ENCODE assay signal across 1 cellular context in the genomic region with DNA sequence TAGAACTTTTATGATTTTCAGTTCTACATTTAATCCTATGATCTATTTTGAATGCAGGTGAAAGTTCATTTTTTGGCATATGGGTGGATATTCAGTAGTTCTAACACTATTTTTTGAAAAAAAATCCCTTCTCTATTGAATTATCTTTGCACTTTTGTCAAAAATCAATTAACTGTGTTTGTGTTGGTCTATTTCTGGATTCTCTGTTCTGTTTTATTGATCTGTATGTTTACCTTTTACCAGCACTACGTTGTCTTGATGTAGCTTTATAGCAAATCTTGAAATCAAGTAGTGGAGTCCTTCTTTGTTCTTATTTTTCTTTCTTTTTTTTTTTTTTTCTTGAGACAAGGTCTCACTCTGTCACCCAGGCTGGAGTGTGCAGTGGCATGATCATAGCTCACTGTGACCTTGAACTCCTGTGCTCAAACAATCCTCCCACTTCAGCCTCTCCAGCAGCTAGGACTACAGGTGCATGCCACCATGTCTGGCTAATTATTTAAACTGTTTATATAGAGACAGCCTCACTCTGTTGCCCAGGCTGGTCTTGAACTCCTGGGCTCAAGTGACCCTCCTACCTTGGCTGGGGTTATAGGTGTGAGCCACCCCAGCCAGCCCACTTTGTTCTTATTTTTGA.
TF ChIP-seq lines count a peak whose summit lies in the region.

No MANE protein-coding gene starts in this region.

TF ChIP-seq in endothelial cell of umbilical vein, 7 proteins besides CTCF, POLR2A, EP300 and RAD21:
- no peak for TF ChIP-seq JUN (IDR thresholded peaks at IDR 0.05; ENCODE audit: borderline replicate concordance, insufficient read depth, insufficient read length, low read depth)
- no peak for TF ChIP-seq POLR2AphosphoS5 (IDR thresholded peaks at IDR 0.05; ENCODE audit: insufficient read depth, low read depth, low read length)
- TF ChIP-seq EZH2 (IDR thresholded peaks at IDR 0.05; ENCODE audit: borderline replicate concordance, low read depth, low read length, severe bottlenecking): no peak
- no peak for TF ChIP-seq MYC (IDR thresholded peaks at IDR 0.05; ENCODE audit: low read depth, low read length)
- no peak for TF ChIP-seq MAX (IDR thresholded peaks at IDR 0.05; ENCODE audit: insufficient read depth, insufficient read length)
- no peak for TF ChIP-seq FOS (IDR thresholded peaks at IDR 0.05; ENCODE audit: borderline replicate concordance, insufficient read depth, low read length)
- no peak for TF ChIP-seq GATA2 (IDR thresholded peaks at IDR 0.05; ENCODE audit: insufficient read depth, insufficient read length, low read depth, low read length)
